In genomic region chr3:160983900-160984299, GRCh38 we compare ENCODE assay signal across 7 cellular contexts.
A peak's percentile ranks its signal among the peaks of the same experiment; 100 is the strongest.
DNase-seq lines count a peak whose midpoint lies in the region; ATAC-seq, FAIRE-seq and TF ChIP-seq lines count a peak whose summit lies in the region.
"Not testable (repeated sequence)": the region's sequence is repeated elsewhere in the genome, so short reads cannot be mapped to it uniquely, and the experiment has no call there.

No MANE protein-coding gene starts in this region.

- not testable (repeated sequence) for H3K9ac ChIP-seq in NT2/D1 (ENCODE audit: insufficient read length, low read depth); endodermal cell (ENCODE audit: extremely low read depth, low read length, poor library complexity, severe bottlenecking); HepG2 (ENCODE audit: insufficient read depth, low read depth, low read length)

- not testable (repeated sequence) for H2AFZ ChIP-seq in GM23338; HepG2 (ENCODE audit: low read length)

- in situ Hi-C loops in HepG2 (cut with HindIII; ENCODE audit: extremely low pct_ligation_motif_present, low pct_unique_long_range_greater_than_20kb), result not testable (repeated sequence)

- ATAC-seq in GM23338, HepG2: not testable (repeated sequence)

- not testable (repeated sequence) for H3K4me2 ChIP-seq in GM23338; HepG2 (ENCODE audit: low read depth, low read length)

- H3K4me3 ChIP-seq in GM23338; NT2/D1 (ENCODE audit: insufficient read length, low read depth); endodermal cell (ENCODE audit: low read length); HepG2 (replicated peaks in 1 of 3; ENCODE audit: insufficient read depth in 1 of 3, low read depth in 2 of 3, low read length in 3 of 3): not testable (repeated sequence)

- 87 to 97% methylated on average over 4 to 6 of the region's 6 CpGs for WGBS in endodermal cell (ENCODE audit: insufficient coverage in 1 of 2, insufficient read length in 1 of 2), 2 experiments
- WGBS in HepG2 (ENCODE audit: low lambda C conversion rate), result 0% methylated on average over 6 of the region's 6 CpGs

- H3K79me2 ChIP-seq in GM23338 (replicated peaks; ENCODE audit: insufficient read depth); HepG2 (ENCODE audit: insufficient read depth, low read length): not testable (repeated sequence)

- not testable (repeated sequence) for TF ChIP-seq EP300 in HepG2 (IDR thresholded peaks at IDR 0.05; ENCODE audit: low read depth in 2 of 2, low read length in 2 of 2); HepG2 (CRISPR knock-in tag; IDR thresholded peaks at IDR 0.05; ENCODE audit: borderline replicate concordance)

- H3K27ac ChIP-seq in GM23338 (ENCODE audit: low read depth); endodermal cell (ENCODE audit: low read depth, low read length); HepG2 (ENCODE audit: extremely low read length, insufficient read depth, low read length): not testable (repeated sequence)

- H3K27me3 ChIP-seq in GM23338 (ENCODE audit: insufficient read depth); NT2/D1 (ENCODE audit: insufficient read depth, insufficient read length); endodermal cell (ENCODE audit: control insufficient read depth, insufficient read depth, low read length, poor library complexity, severe bottlenecking); HepG2 (ENCODE audit: control insufficient read depth in 1 of 2, insufficient read depth in 2 of 2, low read length in 2 of 2): not testable (repeated sequence)

- H3K9me2 ChIP-seq in GM23338 (ENCODE audit: insufficient read depth), result not testable (repeated sequence)

- POLR2A ChIA-PET in HepG2 (lab: Yijun Ruan, JAX), result not testable (repeated sequence)

- H3K36me3 Mint-ChIP-seq in Calu3 (ENCODE audit: insufficient read depth, unreplicated experiment); endodermal cell (ENCODE audit: low read depth); type B pancreatic cell: not testable (repeated sequence)
- peaks cover 29% of the 10 kb centered on the region; the same call in 2 of the 3 replicates for H3K36me3 Mint-ChIP-seq in GM23338 (ENCODE audit: low read depth)

- TF ChIP-seq POLR2A in HepG2 (IDR thresholded peaks at IDR 0.05; ENCODE audit: insufficient read depth in 1 of 2, low read depth in 2 of 2, low read length in 2 of 2), result not testable (repeated sequence)

- not testable (repeated sequence) for H3K36me3 ChIP-seq in GM23338 (ENCODE audit: insufficient read depth); NT2/D1 (ENCODE audit: insufficient read depth, insufficient read length, low read length); endodermal cell (ENCODE audit: control insufficient read depth, insufficient read depth, low read length); HepG2 (replicated peaks in 1 of 2; ENCODE audit: control insufficient read depth in 1 of 2, insufficient read depth in 2 of 2, low read length in 2 of 2)

- DNase-seq in Calu3, result peak; percentile 78
- DNase-seq in GM23338 (ENCODE audit: low spot score), result peak; percentile 58
- peak; percentile 15 for DNase-seq in NT2/D1 (ENCODE audit: low read depth, low spot score)
- DNase-seq in endodermal cell, result peak; percentile 44
- peak; percentile 50 for DNase-seq in iPS DF 19.7 (ENCODE audit: low read depth, low spot score)
- not testable (repeated sequence) for DNase-seq in HepG2 (ENCODE audit: low spot score); type B pancreatic cell (ENCODE audit: extremely low spot score, unreplicated experiment)

- H3K27me3 Mint-ChIP-seq in Calu3 (ENCODE audit: unreplicated experiment); GM23338 (ENCODE audit: insufficient read depth, low read depth, poor library complexity); endodermal cell (ENCODE audit: insufficient read depth); type B pancreatic cell: not testable (repeated sequence)

- not testable (repeated sequence) for H3K9me3 Mint-ChIP-seq in Calu3 (ENCODE audit: low read depth, unreplicated experiment)
- H3K9me3 Mint-ChIP-seq in GM23338 (peaks cover 22% of the 10 kb centered on the region), endodermal cell (peaks cover 26% of the 10 kb centered on the region), type B pancreatic cell (peaks cover 19% of the 10 kb centered on the region)

- H3K4me1 Mint-ChIP-seq in Calu3 (ENCODE audit: low read depth, unreplicated experiment) (peaks cover 46% of the 10 kb centered on the region), GM23338 (peaks cover 26% of the 10 kb centered on the region; the same call in 2 of the 3 replicates), type B pancreatic cell (ENCODE audit: unreplicated experiment) (peaks cover 17% of the 10 kb centered on the region)
- H3K4me1 Mint-ChIP-seq in endodermal cell, result not testable (repeated sequence)

- intact Hi-C loops in Calu3 (cut with micrococcal nuclease; ENCODE audit: unreplicated experiment); HepG2 (cut with micrococcal nuclease; ENCODE audit: unreplicated experiment): not testable (repeated sequence)

- H3K27ac Mint-ChIP-seq in Calu3 (ENCODE audit: unreplicated experiment) (peak overlapping the region; percentile 83), GM23338 (peak overlapping the region; percentile 91), type B pancreatic cell (peak overlapping the region; percentile 69)
- not testable (repeated sequence) for H3K27ac Mint-ChIP-seq in endodermal cell

- TF ChIP-seq CTCF in Calu3 (IDR thresholded peaks at IDR 0.05; ENCODE audit: unreplicated experiment); GM23338 (conservative IDR thresholded peaks at IDR 0.05; ENCODE audit: low read depth in 2 of 2); endodermal cell (conservative IDR thresholded peaks at IDR 0.05); HepG2 (CRISPR knock-in tag; IDR thresholded peaks at IDR 0.05); type B pancreatic cell (conservative IDR thresholded peaks at IDR 0.05): not testable (repeated sequence)

- CTCF ChIA-PET in Calu3 (lab: Charles Lee); HepG2 (lab: Yijun Ruan, JAX; ENCODE audit: low intra/inter-chr PET ratio, low total read pairs): not testable (repeated sequence)

- not testable (repeated sequence) for FAIRE-seq in HepG2 (lab: Jason Lieb, UNC)

- H3K4me3 Mint-ChIP-seq in Calu3 (ENCODE audit: low read depth, unreplicated experiment) (peak overlapping the region; percentile 19), GM23338 (peak overlapping the region; percentile 1; the same call in 1 of the 3 replicates)
- not testable (repeated sequence) for H3K4me3 Mint-ChIP-seq in endodermal cell, type B pancreatic cell

- H3F3A ChIP-seq in GM23338 (replicated peaks; ENCODE audit: low read depth), result not testable (repeated sequence)

- BruUV-seq in Calu3 (replicated peaks; lab: Mats Ljungman, UMichigan); HepG2 (replicated peaks; lab: Mats Ljungman, UMichigan): not testable (repeated sequence)

- not testable (repeated sequence) for TF ChIP-seq RAD21 in HepG2 (CRISPR knock-in tag; IDR thresholded peaks at IDR 0.05)

- H4K20me1 ChIP-seq in GM23338 (replicated peaks; ENCODE audit: insufficient read depth); HepG2 (ENCODE audit: insufficient read depth, low read length): not testable (repeated sequence)

- H3K9me3 ChIP-seq in NT2/D1 (ENCODE audit: insufficient read depth, low read length) (peaks cover 29% of the 10 kb centered on the region), endodermal cell (ENCODE audit: control insufficient read depth, low read length) (peaks cover 15% of the 10 kb centered on the region), HepG2 (ENCODE audit: low read length) (peaks cover 17% of the 10 kb centered on the region; the same call in 1 of the 2 replicates)

- H3K4me1 ChIP-seq in GM23338 (ENCODE audit: insufficient read depth); NT2/D1 (ENCODE audit: insufficient read depth, insufficient read length); endodermal cell (ENCODE audit: control insufficient read depth, insufficient read depth, low read length); HepG2 (ENCODE audit: insufficient read depth, low read length): not testable (repeated sequence)

TF ChIP-seq in HepG2, 621 proteins besides CTCF, POLR2A, EP300 and RAD21:
- TF ChIP-seq SETDB1 (CRISPR knock-in tag; IDR thresholded peaks at IDR 0.05; ENCODE audit: borderline replicate concordance), result peak; percentile 97
